In the genomic region with DNA sequence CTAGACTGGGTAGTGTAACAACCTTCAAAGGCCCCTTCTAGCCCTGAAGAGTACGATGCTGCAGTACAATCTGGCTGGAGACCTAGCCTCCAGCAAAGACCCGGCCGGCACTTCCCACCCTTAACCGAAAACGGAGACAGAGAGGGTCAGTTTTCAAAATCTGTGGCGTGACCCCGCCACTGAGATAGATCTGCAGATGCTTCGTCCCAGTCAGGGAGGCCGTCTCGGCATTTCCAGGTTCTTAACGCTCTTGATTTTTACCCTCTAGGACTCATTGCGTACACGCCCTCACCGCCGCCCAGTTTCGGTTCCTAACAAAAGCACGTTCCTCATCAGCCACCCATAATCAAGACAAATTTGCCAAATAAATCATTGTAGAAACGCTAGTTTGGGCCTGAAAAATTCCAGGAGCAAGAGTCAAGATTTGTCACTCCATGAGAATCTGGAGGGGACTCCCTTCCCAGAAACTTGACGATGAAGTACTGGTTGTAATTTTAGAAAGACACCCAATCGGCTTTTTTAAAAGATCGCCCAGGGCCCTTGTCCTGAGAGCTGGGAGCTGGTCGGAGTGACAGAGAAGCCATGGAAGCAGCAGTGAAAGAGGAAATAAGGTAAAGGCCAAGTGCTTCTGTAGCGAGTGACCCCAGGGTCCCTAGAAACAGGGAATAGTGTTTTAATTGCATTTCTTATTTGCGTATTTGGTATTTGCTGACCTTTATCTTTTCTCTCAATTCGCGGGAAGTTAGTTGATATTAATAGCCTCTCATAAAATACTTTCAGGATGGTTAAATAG, we compare ENCODE assay signal across 8 cellular contexts. TPM values are rescaled to one million over a fixed set of nuclear protein-coding genes. Genes with fewer than 3 reads are reported as not detected.
DNase-seq lines count a peak whose midpoint lies in the region; ATAC-seq and TF ChIP-seq lines count a peak whose summit lies in the region.

No MANE protein-coding gene starts in this region.

- H3K36me3 ChIP-seq in HAP-1 (replicated peaks) (no peaks in the 10 kb centered on the region), kidney epithelial cell (ENCODE audit: control insufficient read depth, insufficient read depth, low read length) (no peaks in the 10 kb centered on the region)

- in situ Hi-C loops in HAP-1 (cut with MboI; ENCODE audit: low sequenced_read_pairs): no loop called here

- no peak for TF ChIP-seq CTCF in kidney epithelial cell (IDR thresholded peaks at IDR 0.05; ENCODE audit: insufficient read depth, low read length, poor library complexity, severe bottlenecking)

- peak overlapping the region; percentile 72 for H3K4me3 ChIP-seq in HAP-1
- peak overlapping the region; percentile 53 for H3K4me3 ChIP-seq in kidney epithelial cell (ENCODE audit: low read depth, low read length)

- H3K4me1 Mint-ChIP-seq in central memory CD8-positive, alpha-beta T cell: peaks cover 57% of the 10 kb centered on the region

- ATAC-seq in central memory CD8-positive, alpha-beta T cell (replicated peaks; ENCODE audit: extremely low read depth, poor library complexity, severe bottlenecking): peak; percentile 56

- H3K36me3 Mint-ChIP-seq in central memory CD8-positive, alpha-beta T cell (ENCODE audit: insufficient read depth): peaks cover 24% of the 10 kb centered on the region

- no peaks in the 10 kb centered on the region for H3K9me3 ChIP-seq in HAP-1

- peaks cover 25% of the 10 kb centered on the region for H3K4me1 ChIP-seq in HAP-1

- peak; percentile 79 for DNase-seq in ELR (ENCODE audit: low read depth)
- DNase-seq in HAP-1 (ENCODE audit: low spot score in 2 of 2): peak; percentile 43 to 68
- DNase-seq in NCI-H1092 treated with DMSO at 0.1 percent for 48 hours (lab: John Stamatoyannopoulos, UW): peak; percentile 51
- peak; percentile 30 for DNase-seq in activated CD4-positive, CD25-positive, alpha-beta regulatory T cell treated with anti-CD3 and anti-CD28 coated beads, Interleukin-2, amount 50 U/mL, for 16 hours (ENCODE audit: low read depth, low spot score)
- peak; percentile 31 to 42 for DNase-seq in central memory CD8-positive, alpha-beta T cell (ENCODE audit: low spot score in 2 of 2)
- no peak for DNase-seq in kidney epithelial cell (ENCODE audit: low read depth)
- DNase-seq in stimulated activated CD4-positive, alpha-beta T cell treated with anti-CD3 and anti-CD28 coated beads, Interleukin-15, amount 100 ng/mL, for 1 hour (ENCODE audit: low read depth in 1 of 2, low spot score in 1 of 2): peak; percentile 19 to 48
- DNase-seq in cerebellar nuclear complex (lab: John Stamatoyannopoulos, UW): no peak

- no peaks in the 10 kb centered on the region for H3K27me3 ChIP-seq in HAP-1 (ENCODE audit: low read depth)
- no peaks in the 10 kb centered on the region for H3K27me3 ChIP-seq in kidney epithelial cell (ENCODE audit: control insufficient read depth, insufficient read depth, low read length)

- H3K9me3 Mint-ChIP-seq in central memory CD8-positive, alpha-beta T cell: no peaks in the 10 kb centered on the region

- H3K27ac Mint-ChIP-seq in central memory CD8-positive, alpha-beta T cell (ENCODE audit: low read depth): peak overlapping the region; percentile 99

- peak overlapping the region; percentile 100 for H3K4me3 Mint-ChIP-seq in central memory CD8-positive, alpha-beta T cell

- no peaks in the 10 kb centered on the region for H3K27me3 Mint-ChIP-seq in central memory CD8-positive, alpha-beta T cell

RNA-seq across cellular contexts. Expression of gene TMEM87A, which starts 0.9 kb away (rescaled TPM):
- total RNA-seq in kidney epithelial cell: 53.6 and 59.8 TPM in 2 replicates

RNA-seq across cellular contexts. Expression of gene GANC, which starts 1.1 kb away (rescaled TPM):
- 14.2 and 16.6 TPM in 2 replicates for total RNA-seq in kidney epithelial cell

Comparison
In these comparisons a context has a peak if more than half of its experiments do, and no peak if none do; other contexts are left out.
1. DNase-seq: peak in ELR (single experiment), HAP-1 (2 of 2), NCI-H1092 treated with DMSO at 0.1 percent for 48 hours (single experiment), activated CD4-positive, CD25-positive, alpha-beta regulatory T cell treated with anti-CD3 and anti-CD28 coated beads, Interleukin-2, amount 50 U/mL, for 16 hours (single experiment), central memory CD8-positive, alpha-beta T cell (2 of 2) and stimulated activated CD4-positive, alpha-beta T cell treated with anti-CD3 and anti-CD28 coated beads, Interleukin-15, amount 100 ng/mL, for 1 hour (2 of 2); none in kidney epithelial cell (single experiment) and cerebellar nuclear complex (0 of 2).